ENCODE assay signal across 8 cellular contexts in genomic region chr7:25852249-25852994, GRCh38.
DNase-seq lines count a peak whose midpoint lies in the region; ATAC-seq and TF ChIP-seq lines count a peak whose summit lies in the region.

No MANE protein-coding gene starts in this region.

- H3K79me1 ChIP-seq in neuronal stem cell (ENCODE audit: low read depth, low read length): no peaks in the 10 kb centered on the region

- H3K9ac ChIP-seq in neuronal stem cell (ENCODE audit: low read depth, low read length, poor library complexity): peak overlapping the region; percentile 65

- no CpG with 5 or more reads among the region's 78 CpGs for WGBS in neuronal stem cell (ENCODE audit: extremely low coverage in 2 of 2, insufficient read length in 2 of 2, insufficient replicate concordance in 1 of 2), 2 donors

- H3K4me2 ChIP-seq in neuronal stem cell (ENCODE audit: insufficient read depth, low read length, poor library complexity, severe bottlenecking): peak overlapping the region; percentile 75

- H2BK12ac ChIP-seq in neuronal stem cell (ENCODE audit: low read length): no peak overlapping the region

- no peak overlapping the region for H2AFZ ChIP-seq in neuronal stem cell (ENCODE audit: low read length)

- H3K36me3 ChIP-seq in neuronal stem cell (replicated peaks in 1 of 2; ENCODE audit: control insufficient read depth in 2 of 2, insufficient read depth in 2 of 2, low read length in 2 of 2): no peaks in the 10 kb centered on the region

- H3K4me1 ChIP-seq in neuronal stem cell (ENCODE audit: control insufficient read depth in 2 of 2, insufficient read depth in 1 of 2, low read depth in 1 of 2, low read length in 2 of 2): peaks cover 15 to 17% of the 10 kb centered on the region in 2 donors

- peak overlapping the region; percentile 16 for H2AK5ac ChIP-seq in neuronal stem cell (ENCODE audit: low read depth, low read length)

- H4K91ac ChIP-seq in neuronal stem cell (ENCODE audit: low read depth, low read length, poor library complexity): no peak overlapping the region

- H3K4me3 ChIP-seq in NB4 (ENCODE audit: low read depth, low read length): peak overlapping the region; percentile 58
- peak overlapping the region; percentile 8 for H3K4me3 ChIP-seq in epithelial cell of esophagus (ENCODE audit: low read length)
- peak overlapping the region in 1 of 2 donors; percentile 57 for H3K4me3 ChIP-seq in neuronal stem cell (ENCODE audit: low read length in 2 of 2)

- H3K4ac ChIP-seq in neuronal stem cell (ENCODE audit: low read length): no peak overlapping the region

- H4K8ac ChIP-seq in neuronal stem cell (ENCODE audit: low read depth, low read length): no peak overlapping the region

- peaks cover 0 to 16% (median 0%) of the 10 kb centered on the region in 3 experiments for H3K27me3 ChIP-seq in neuronal stem cell (ENCODE audit: control insufficient read depth in 3 of 3, insufficient read depth in 3 of 3, low read depth in 1 of 3, low read length in 3 of 3)

- H2BK15ac ChIP-seq in neuronal stem cell (ENCODE audit: low read length): peak overlapping the region; percentile 55

- H3K14ac ChIP-seq in neuronal stem cell (ENCODE audit: low read length): peak overlapping the region; percentile 22

- no peak overlapping the region for H2BK5ac ChIP-seq in neuronal stem cell (ENCODE audit: low read length)

- TF ChIP-seq CTCF in NB4 (IDR thresholded peaks at IDR 0.05; ENCODE audit: low read depth, low read length) (no peak), epithelial cell of esophagus (IDR thresholded peaks at IDR 0.05; ENCODE audit: insufficient read depth, low read depth, low read length, missing control alignments) (no peak)

- no peak overlapping the region for H3K27ac ChIP-seq in neuronal stem cell (replicated peaks; ENCODE audit: low read length)

- peak; percentile 30 for TF ChIP-seq POLR2A in NB4 (IDR thresholded peaks at IDR 0.05; ENCODE audit: extremely low read depth, insufficient read length)

- peak overlapping the region; percentile 78 for H2BK120ac ChIP-seq in neuronal stem cell (ENCODE audit: low read depth, low read length)

- peak; percentile 36 for DNase-seq in COR-L47 (lab: John Stamatoyannopoulos, UW)
- peak; percentile 96 for DNase-seq in NB4 (ENCODE audit: low read depth)
- DNase-seq in epithelial cell of esophagus (ENCODE audit: low read depth): peak; percentile 26
- DNase-seq in neuronal stem cell (ENCODE audit: low spot score): no peak
- no peak for DNase-seq in RPMI8226

- H3K18ac ChIP-seq in neuronal stem cell (ENCODE audit: low read length): peak overlapping the region; percentile 94

- no peaks in the 10 kb centered on the region for H3K9me3 ChIP-seq in neuronal stem cell (replicated peaks in 1 of 2; ENCODE audit: control insufficient read depth in 2 of 2, insufficient read depth in 1 of 2, low read depth in 1 of 2, low read length in 2 of 2)

- no peak for ATAC-seq in GM21360 (IDR thresholded peaks at IDR 0.05; ENCODE audit: unreplicated experiment)
- ATAC-seq in GM21423 (IDR thresholded peaks at IDR 0.05; ENCODE audit: unreplicated experiment): no peak
- ATAC-seq in GM19452 (IDR thresholded peaks at IDR 0.05; ENCODE audit: unreplicated experiment): no peak

- no peak overlapping the region for H3K23ac ChIP-seq in neuronal stem cell (ENCODE audit: low read depth, low read length, poor library complexity)

Comparison
In these comparisons a context has a peak if more than half of its experiments do, and no peak if none do; other contexts are left out.
1. DNase-seq: peak in COR-L47 (single experiment), NB4 (single experiment) and epithelial cell of esophagus (single experiment); none in neuronal stem cell (single experiment) and RPMI8226 (single experiment).